ENCODE assay signal across 1 cellular context in the genomic region with DNA sequence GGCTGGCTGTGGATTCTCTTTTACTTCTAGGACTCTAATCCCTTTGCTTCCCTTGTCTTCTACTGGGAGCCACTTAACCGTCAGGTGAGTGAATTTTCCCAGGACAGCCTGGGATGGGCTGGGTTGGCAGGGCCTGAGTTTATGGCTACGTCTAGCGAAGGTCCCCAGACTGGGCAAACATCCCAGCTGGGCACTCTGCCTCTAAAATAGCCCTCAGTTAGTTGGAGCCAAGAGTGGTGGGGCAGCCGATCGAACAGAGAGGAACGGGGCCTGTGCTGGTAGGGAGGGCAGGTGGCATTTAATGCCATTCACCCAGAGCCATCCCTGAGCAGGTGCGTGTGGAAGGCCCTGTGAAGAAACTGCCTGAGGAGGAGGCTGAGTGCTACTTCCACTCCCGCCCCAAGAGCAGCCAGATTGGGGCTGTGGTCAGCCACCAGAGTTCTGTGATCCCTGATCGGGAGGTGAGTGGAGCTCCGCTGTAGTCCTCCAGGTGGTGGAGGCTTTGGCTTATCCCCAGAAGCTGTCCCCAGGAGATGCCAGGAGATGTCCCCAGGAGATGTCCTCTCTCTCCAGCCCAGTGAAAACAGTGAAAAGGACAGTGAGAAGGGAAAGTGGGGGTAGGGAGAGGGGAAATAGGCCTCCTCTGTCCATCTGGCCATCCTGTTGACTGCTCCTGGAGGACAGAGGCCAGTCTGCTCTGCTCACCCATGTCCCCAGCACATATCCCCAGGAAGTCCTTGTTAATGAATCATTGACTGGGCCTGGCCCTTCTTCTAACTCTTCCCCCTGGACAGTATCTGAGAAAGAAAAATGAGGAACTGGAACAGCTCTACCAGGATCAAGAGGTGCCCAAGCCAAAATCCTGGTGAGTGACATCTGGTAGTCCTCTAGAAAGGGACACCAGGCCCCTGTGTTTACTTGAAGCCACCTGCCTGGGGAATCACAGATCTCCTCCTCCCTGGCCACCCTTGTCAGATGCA.
TF ChIP-seq lines count a peak whose summit lies in the region.

No MANE protein-coding gene starts in this region.

TF ChIP-seq in H1, 55 proteins besides CTCF, POLR2A, EP300 and RAD21:
- TF ChIP-seq GTF2F1 (IDR thresholded peaks at IDR 0.05; ENCODE audit: borderline replicate concordance, low read depth, low read length) (no peak), CTBP2 (IDR thresholded peaks at IDR 0.05; ENCODE audit: borderline replicate concordance, insufficient read depth, insufficient read length, low read length) (no peak), NRF1 (IDR thresholded peaks at IDR 0.05; ENCODE audit: low read depth, low read length) (no peak), NANOG (IDR thresholded peaks at IDR 0.05; ENCODE audit: insufficient read depth, low read depth, low read length, poor library complexity, severe bottlenecking) (no peak), EGR1 (IDR thresholded peaks at IDR 0.05; ENCODE audit: borderline replicate concordance, low read depth, low read length) (no peak), CHD2 (IDR thresholded peaks at IDR 0.05; ENCODE audit: low read length) (no peak), SP4 (IDR thresholded peaks at IDR 0.05; ENCODE audit: low read length) (no peak)
- TF ChIP-seq, protein P1, sequence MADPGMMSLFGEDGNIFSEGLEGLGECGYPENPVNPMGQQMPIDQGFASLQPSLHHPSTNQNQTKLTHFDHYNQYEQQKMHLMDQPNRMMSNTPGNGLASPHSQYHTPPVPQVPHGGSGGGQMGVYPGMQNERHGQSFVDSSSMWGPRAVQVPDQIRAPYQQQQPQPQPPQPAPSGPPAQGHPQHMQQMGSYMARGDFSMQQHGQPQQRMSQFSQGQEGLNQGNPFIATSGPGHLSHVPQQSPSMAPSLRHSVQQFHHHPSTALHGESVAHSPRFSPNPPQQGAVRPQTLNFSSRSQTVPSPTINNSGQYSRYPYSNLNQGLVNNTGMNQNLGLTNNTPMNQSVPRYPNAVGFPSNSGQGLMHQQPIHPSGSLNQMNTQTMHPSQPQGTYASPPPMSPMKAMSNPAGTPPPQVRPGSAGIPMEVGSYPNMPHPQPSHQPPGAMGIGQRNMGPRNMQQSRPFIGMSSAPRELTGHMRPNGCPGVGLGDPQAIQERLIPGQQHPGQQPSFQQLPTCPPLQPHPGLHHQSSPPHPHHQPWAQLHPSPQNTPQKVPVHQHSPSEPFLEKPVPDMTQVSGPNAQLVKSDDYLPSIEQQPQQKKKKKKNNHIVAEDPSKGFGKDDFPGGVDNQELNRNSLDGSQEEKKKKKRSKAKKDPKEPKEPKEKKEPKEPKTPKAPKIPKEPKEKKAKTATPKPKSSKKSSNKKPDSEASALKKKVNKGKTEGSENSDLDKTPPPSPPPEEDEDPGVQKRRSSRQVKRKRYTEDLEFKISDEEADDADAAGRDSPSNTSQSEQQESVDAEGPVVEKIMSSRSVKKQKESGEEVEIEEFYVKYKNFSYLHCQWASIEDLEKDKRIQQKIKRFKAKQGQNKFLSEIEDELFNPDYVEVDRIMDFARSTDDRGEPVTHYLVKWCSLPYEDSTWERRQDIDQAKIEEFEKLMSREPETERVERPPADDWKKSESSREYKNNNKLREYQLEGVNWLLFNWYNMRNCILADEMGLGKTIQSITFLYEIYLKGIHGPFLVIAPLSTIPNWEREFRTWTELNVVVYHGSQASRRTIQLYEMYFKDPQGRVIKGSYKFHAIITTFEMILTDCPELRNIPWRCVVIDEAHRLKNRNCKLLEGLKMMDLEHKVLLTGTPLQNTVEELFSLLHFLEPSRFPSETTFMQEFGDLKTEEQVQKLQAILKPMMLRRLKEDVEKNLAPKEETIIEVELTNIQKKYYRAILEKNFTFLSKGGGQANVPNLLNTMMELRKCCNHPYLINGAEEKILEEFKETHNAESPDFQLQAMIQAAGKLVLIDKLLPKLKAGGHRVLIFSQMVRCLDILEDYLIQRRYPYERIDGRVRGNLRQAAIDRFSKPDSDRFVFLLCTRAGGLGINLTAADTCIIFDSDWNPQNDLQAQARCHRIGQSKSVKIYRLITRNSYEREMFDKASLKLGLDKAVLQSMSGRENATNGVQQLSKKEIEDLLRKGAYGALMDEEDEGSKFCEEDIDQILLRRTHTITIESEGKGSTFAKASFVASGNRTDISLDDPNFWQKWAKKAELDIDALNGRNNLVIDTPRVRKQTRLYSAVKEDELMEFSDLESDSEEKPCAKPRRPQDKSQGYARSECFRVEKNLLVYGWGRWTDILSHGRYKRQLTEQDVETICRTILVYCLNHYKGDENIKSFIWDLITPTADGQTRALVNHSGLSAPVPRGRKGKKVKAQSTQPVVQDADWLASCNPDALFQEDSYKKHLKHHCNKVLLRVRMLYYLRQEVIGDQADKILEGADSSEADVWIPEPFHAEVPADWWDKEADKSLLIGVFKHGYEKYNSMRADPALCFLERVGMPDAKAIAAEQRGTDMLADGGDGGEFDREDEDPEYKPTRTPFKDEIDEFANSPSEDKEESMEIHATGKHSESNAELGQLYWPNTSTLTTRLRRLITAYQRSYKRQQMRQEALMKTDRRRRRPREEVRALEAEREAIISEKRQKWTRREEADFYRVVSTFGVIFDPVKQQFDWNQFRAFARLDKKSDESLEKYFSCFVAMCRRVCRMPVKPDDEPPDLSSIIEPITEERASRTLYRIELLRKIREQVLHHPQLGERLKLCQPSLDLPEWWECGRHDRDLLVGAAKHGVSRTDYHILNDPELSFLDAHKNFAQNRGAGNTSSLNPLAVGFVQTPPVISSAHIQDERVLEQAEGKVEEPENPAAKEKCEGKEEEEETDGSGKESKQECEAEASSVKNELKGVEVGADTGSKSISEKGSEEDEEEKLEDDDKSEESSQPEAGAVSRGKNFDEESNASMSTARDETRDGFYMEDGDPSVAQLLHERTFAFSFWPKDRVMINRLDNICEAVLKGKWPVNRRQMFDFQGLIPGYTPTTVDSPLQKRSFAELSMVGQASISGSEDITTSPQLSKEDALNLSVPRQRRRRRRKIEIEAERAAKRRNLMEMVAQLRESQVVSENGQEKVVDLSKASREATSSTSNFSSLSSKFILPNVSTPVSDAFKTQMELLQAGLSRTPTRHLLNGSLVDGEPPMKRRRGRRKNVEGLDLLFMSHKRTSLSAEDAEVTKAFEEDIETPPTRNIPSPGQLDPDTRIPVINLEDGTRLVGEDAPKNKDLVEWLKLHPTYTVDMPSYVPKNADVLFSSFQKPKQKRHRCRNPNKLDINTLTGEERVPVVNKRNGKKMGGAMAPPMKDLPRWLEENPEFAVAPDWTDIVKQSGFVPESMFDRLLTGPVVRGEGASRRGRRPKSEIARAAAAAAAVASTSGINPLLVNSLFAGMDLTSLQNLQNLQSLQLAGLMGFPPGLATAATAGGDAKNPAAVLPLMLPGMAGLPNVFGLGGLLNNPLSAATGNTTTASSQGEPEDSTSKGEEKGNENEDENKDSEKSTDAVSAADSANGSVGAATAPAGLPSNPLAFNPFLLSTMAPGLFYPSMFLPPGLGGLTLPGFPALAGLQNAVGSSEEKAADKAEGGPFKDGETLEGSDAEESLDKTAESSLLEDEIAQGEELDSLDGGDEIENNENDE (IDR thresholded peaks at IDR 0.05; ENCODE audit: insufficient replicate concordance, low read length): no peak
TF ChIP-seq in H1: peak in this region for 0.
